ENCODE assay signal across 18 cellular contexts in the genomic region with DNA sequence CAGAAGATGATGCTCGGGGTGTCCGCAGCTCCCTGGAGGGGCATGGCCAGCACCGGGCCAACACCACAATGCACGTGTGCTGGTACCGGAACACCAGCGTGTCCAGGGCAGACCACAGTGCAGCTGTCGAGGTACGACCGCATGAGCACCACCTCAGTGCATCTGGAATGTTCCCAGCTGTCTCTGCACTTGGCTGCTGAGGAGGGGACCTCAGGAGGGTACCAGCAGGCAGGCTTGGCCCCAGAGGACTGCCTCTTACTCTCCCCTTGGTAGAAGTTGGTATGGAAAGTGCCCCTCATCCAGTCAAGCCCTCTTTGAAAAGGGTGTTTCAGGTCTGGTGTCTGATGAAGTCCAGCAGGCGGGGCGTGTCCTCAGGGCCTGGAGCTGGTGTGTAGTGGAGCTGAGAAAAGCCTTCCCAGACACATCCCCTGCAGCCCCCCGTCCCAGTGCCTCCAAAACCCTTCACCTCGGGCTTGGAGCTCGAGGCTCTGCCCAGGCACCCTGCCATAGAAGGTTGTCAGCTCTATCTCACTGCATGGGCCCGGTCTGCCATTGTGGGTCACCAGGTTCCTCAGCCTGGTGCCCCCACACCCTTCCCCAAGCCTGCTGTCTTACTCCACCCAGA.
"Had no signal": no experiment of that assay in that cellular context is flagged by ENCODE, and none has a peak within 500 bp of the region (broad histone marks: within the 10 kb centered on the region; RNA-seq: fewer than 3 reads in every experiment).

No MANE protein-coding gene starts in this region.

- H3K4me3 ChIP-seq: body of pancreas, coronary artery, gastroesophageal sphincter, heart left ventricle, neural progenitor cell, pancreas, tibial nerve, vagina had no signal

- H3K27ac ChIP-seq: body of pancreas, coronary artery, gastroesophageal sphincter, heart left ventricle, neural progenitor cell, pancreas, tibial nerve, vagina, WERI-Rb-1 had no signal

- ATAC-seq: body of pancreas, gastroesophageal sphincter had no signal

- H3K9me3 ChIP-seq: body of pancreas, gastroesophageal sphincter, heart left ventricle, pancreas, tibial nerve, vagina had no signal

- H3K36me3 ChIP-seq: neural progenitor cell had no signal

- H3K4me1 ChIP-seq: body of pancreas, gastroesophageal sphincter, heart left ventricle, neural progenitor cell, pancreas, tibial nerve had no signal

- H3K4me1 Mint-ChIP-seq: activated naive CD8-positive, alpha-beta T cell treated with anti-CD3 and anti-CD28 coated beads, Interleukin-2, amount 10 ng/mL, durations not matched to agents 7 days and 5 days; neural progenitor cell had no signal

- H3K27me3 ChIP-seq: body of pancreas, gastroesophageal sphincter, heart left ventricle, neural progenitor cell, pancreas, tibial nerve, vagina had no signal

- H3K9me3 Mint-ChIP-seq: activated naive CD8-positive, alpha-beta T cell treated with anti-CD3 and anti-CD28 coated beads, Interleukin-2, amount 10 ng/mL, durations not matched to agents 7 days and 5 days had no signal

- H3K27ac Mint-ChIP-seq: activated naive CD8-positive, alpha-beta T cell treated with anti-CD3 and anti-CD28 coated beads, Interleukin-2, amount 10 ng/mL, durations not matched to agents 7 days and 5 days had no signal

- H3K36me3 Mint-ChIP-seq: activated naive CD8-positive, alpha-beta T cell treated with anti-CD3 and anti-CD28 coated beads, Interleukin-2, amount 10 ng/mL, durations not matched to agents 7 days and 5 days had no signal

- H3K27me3 Mint-ChIP-seq: activated naive CD8-positive, alpha-beta T cell treated with anti-CD3 and anti-CD28 coated beads, Interleukin-2, amount 10 ng/mL, durations not matched to agents 7 days and 5 days had no signal

- DNase-seq: activated CD4-positive, alpha-beta T cell treated with anti-CD3 and anti-CD28 coated beads, Interleukin-2, amount 50 U/mL, for 4 hours; activated naive CD8-positive, alpha-beta T cell treated with anti-CD3 and anti-CD28 coated beads, Interleukin-2, amount 10 ng/mL, durations not matched to agents 7 days and 5 days; amygdala; body of pancreas; heart left ventricle; left ventricle myocardium superior; pancreas; stimulated activated CD4-positive, alpha-beta T cell treated with anti-CD3 and anti-CD28 coated beads, Interleukin-12 subunit alpha, Interleukin-12 subunit beta, amount 100 ng/mL, for 4 hours; stimulated activated CD4-positive, alpha-beta T cell treated with anti-CD3 and anti-CD28 coated beads, Interleukin-1b, Interleukin-23, amount 100 ng/mL, for 48 hours; stimulated activated naive CD4-positive, alpha-beta T cell treated with Interleukin-2 at 50 U/mL for 16 hours; T-helper 2 cell; WERI-Rb-1 had no signal

- H3K4me3 Mint-ChIP-seq: activated naive CD8-positive, alpha-beta T cell treated with anti-CD3 and anti-CD28 coated beads, Interleukin-2, amount 10 ng/mL, durations not matched to agents 7 days and 5 days; neural progenitor cell had no signal

- FAIRE-seq: endometrium, pancreas had no signal
